ENCODE assay signal across 8 cellular contexts in genomic region chr5:173327084-173327947, GRCh38. TPM values are rescaled to one million over a fixed set of nuclear protein-coding genes. Genes with fewer than 3 reads are reported as not detected.
DNase-seq lines count a peak whose midpoint lies in the region; ATAC-seq and TF ChIP-seq lines count a peak whose summit lies in the region.

No MANE protein-coding gene starts in this region.

- H3K4me1 ChIP-seq in transverse colon = peaks cover 31 to 52% (median 48%) of the 10 kb centered on the region in 4 donors

- no peaks in the 10 kb centered on the region for H3K36me3 Mint-ChIP-seq in natural killer cell treated with Interleukin-12 subunit alpha and Interleukin-12 subunit beta and Interleukin-15 and Interleukin-18, amount 100 ng/mL, for 72 hours
- no peaks in the 10 kb centered on the region for H3K36me3 Mint-ChIP-seq in natural killer cell
- H3K36me3 Mint-ChIP-seq in activated T-helper 17 cell treated with anti-CD3 and anti-CD28 coated beads, Interleukin-2, amount 50 U/mL, for 72 hours (ENCODE audit: low read depth) = peaks cover 34% of the 10 kb centered on the region

- intact Hi-C loops in natural killer cell (cut with micrococcal nuclease) (no loop called here), transverse colon (cut with DNase I; ENCODE audit: low total_unique reads) (no loop called here)

- in situ Hi-C loops in transverse colon (cut with MboI; ENCODE audit: low pct_ligation_motif_present in 1 of 4, low pct_unique_long_range_greater_than_20kb in 1 of 4, low sequenced_read_pairs in 3 of 4) = no loop called here

- peaks cover 53 to 59% of the 10 kb centered on the region in 2 donors for H3K27me3 Mint-ChIP-seq in natural killer cell treated with Interleukin-12 subunit alpha and Interleukin-12 subunit beta and Interleukin-15 and Interleukin-18, amount 100 ng/mL, for 72 hours
- H3K27me3 Mint-ChIP-seq in natural killer cell (ENCODE audit: low read depth in 2 of 2) = peaks cover 61 to 71% of the 10 kb centered on the region in 2 donors
- peaks cover 63% of the 10 kb centered on the region for H3K27me3 Mint-ChIP-seq in activated T-helper 17 cell treated with anti-CD3 and anti-CD28 coated beads, Interleukin-2, amount 50 U/mL, for 72 hours

- no peak overlapping the region for H3K27ac ChIP-seq in transverse colon

- TF ChIP-seq POLR2A in transverse colon (IDR thresholded peaks at IDR 0.05) = no peak

- H3K36me3 ChIP-seq in transverse colon = no peaks in the 10 kb centered on the region

- H3K9me3 ChIP-seq in iPS-18c (ENCODE audit: control insufficient read depth, insufficient read depth, low read length) = peaks cover 4% of the 10 kb centered on the region
- H3K9me3 ChIP-seq in transverse colon = no peaks in the 10 kb centered on the region

- WGBS in transverse colon (ENCODE audit: low coverage in 1 of 2), 2 donors = 2 to 5% methylated on average over 12 to 54 of the region's 76 CpGs

- no peak for TF ChIP-seq CTCF in natural killer cell (IDR thresholded peaks at IDR 0.05)
- no peak for TF ChIP-seq CTCF in transverse colon (IDR thresholded peaks at IDR 0.05)

- peak; percentile 48 for DNase-seq in natural killer cell treated with Interleukin-12 subunit alpha and Interleukin-12 subunit beta and Interleukin-15 and Interleukin-18, amount 100 ng/mL, for 72 hours (ENCODE audit: low spot score)
- DNase-seq in natural killer cell (no peak), transverse colon (no peak), SK-N-DZ (ENCODE audit: low spot score) (no peak), globus pallidus (ENCODE audit: low spot score) (no peak)

- H3K4me3 ChIP-seq in iPS-18c (ENCODE audit: insufficient read depth, low read depth, low read length) (peak overlapping the region; percentile 85), transverse colon (peak overlapping the region; percentile 8 to 48 (median 22))

- H3K27me3 ChIP-seq in transverse colon = peaks cover 75% of the 10 kb centered on the region

- ATAC-seq in natural killer cell treated with Interleukin-12 subunit alpha and Interleukin-12 subunit beta and Interleukin-15 and Interleukin-18, amount 100 ng/mL, for 72 hours = no peak
- ATAC-seq in natural killer cell = no peak
- ATAC-seq in activated T-helper 17 cell treated with anti-CD3 and anti-CD28 coated beads, Interleukin-2, amount 50 U/mL, for 72 hours (replicated peaks) = no peak
- no peak for ATAC-seq in HG03457 (IDR thresholded peaks at IDR 0.05; ENCODE audit: unreplicated experiment)

- no peak for TF ChIP-seq EP300 in transverse colon (IDR thresholded peaks at IDR 0.05; ENCODE audit: low read depth)

- peaks cover 19 to 22% of the 10 kb centered on the region in 2 donors for H3K4me1 Mint-ChIP-seq in natural killer cell treated with Interleukin-12 subunit alpha and Interleukin-12 subunit beta and Interleukin-15 and Interleukin-18, amount 100 ng/mL, for 72 hours (ENCODE audit: low read depth in 2 of 2)
- peaks cover 11 to 21% of the 10 kb centered on the region in 2 donors for H3K4me1 Mint-ChIP-seq in natural killer cell
- H3K4me1 Mint-ChIP-seq in activated T-helper 17 cell treated with anti-CD3 and anti-CD28 coated beads, Interleukin-2, amount 50 U/mL, for 72 hours = peaks cover 21% of the 10 kb centered on the region

- no peaks in the 10 kb centered on the region for H3K9me3 Mint-ChIP-seq in natural killer cell treated with Interleukin-12 subunit alpha and Interleukin-12 subunit beta and Interleukin-15 and Interleukin-18, amount 100 ng/mL, for 72 hours
- no peaks in the 10 kb centered on the region for H3K9me3 Mint-ChIP-seq in natural killer cell
- no peaks in the 10 kb centered on the region for H3K9me3 Mint-ChIP-seq in activated T-helper 17 cell treated with anti-CD3 and anti-CD28 coated beads, Interleukin-2, amount 50 U/mL, for 72 hours

- no peak overlapping the region for H3K4me3 Mint-ChIP-seq in natural killer cell treated with Interleukin-12 subunit alpha and Interleukin-12 subunit beta and Interleukin-15 and Interleukin-18, amount 100 ng/mL, for 72 hours
- H3K4me3 Mint-ChIP-seq in natural killer cell = no peak overlapping the region
- H3K4me3 Mint-ChIP-seq in activated T-helper 17 cell treated with anti-CD3 and anti-CD28 coated beads, Interleukin-2, amount 50 U/mL, for 72 hours = peak overlapping the region; percentile 92

- no peak overlapping the region for H3K27ac Mint-ChIP-seq in natural killer cell treated with Interleukin-12 subunit alpha and Interleukin-12 subunit beta and Interleukin-15 and Interleukin-18, amount 100 ng/mL, for 72 hours
- H3K27ac Mint-ChIP-seq in natural killer cell = no peak overlapping the region
- no peak overlapping the region for H3K27ac Mint-ChIP-seq in activated T-helper 17 cell treated with anti-CD3 and anti-CD28 coated beads, Interleukin-2, amount 50 U/mL, for 72 hours

RNA-seq across cellular contexts. Expression of gene STC2, which starts 0.9 kb away (rescaled TPM):
- under 1 TPM; 0.59 to 0.78 TPM for total RNA-seq in natural killer cell treated with Interleukin-12 subunit alpha and Interleukin-12 subunit beta and Interleukin-15 and Interleukin-18, amount 100 ng/mL, for 72 hours
- total RNA-seq in natural killer cell (not detected), transverse colon (1 to 10 TPM; 1.5 to 8.1 (median 2.0) TPM)
- total RNA-seq in activated T-helper 17 cell treated with anti-CD3 and anti-CD28 coated beads, Interleukin-2, amount 50 U/mL, for 72 hours = 1 to 10 TPM; 4.3 to 6.2 TPM
- polyA plus RNA-seq in SK-N-DZ (2014; cell fraction: cytosol; rRNA removed) = 0.19 and 3.6 TPM in 2 replicates
- polyA plus RNA-seq in SK-N-DZ (2014; cell fraction: nucleus; rRNA removed) = 0.13 and 0.35 TPM in 2 replicates
